ENCODE assay signal across 30 cellular contexts in genomic region chr12:49895773-49896172, GRCh38. TPM values are rescaled to one million over a fixed set of nuclear protein-coding genes. Genes with fewer than 3 reads are reported as not detected.
A peak's percentile ranks its signal among the peaks of the same experiment; 100 is the strongest.
DNase-seq lines count a peak whose midpoint lies in the region; ATAC-seq, FAIRE-seq and TF ChIP-seq lines count a peak whose summit lies in the region.
"Had no signal": no experiment of that assay in that cellular context is flagged by ENCODE, and none has a peak within 500 bp of the region (broad histone marks: within the 10 kb centered on the region; RNA-seq: fewer than 3 reads in every experiment).

No MANE protein-coding gene starts in this region.

- FAIRE-seq in kidney (lab: Jason Lieb, UNC), result no peak
- FAIRE-seq: astrocyte, G401.6 had no signal

- H3K14ac ChIP-seq in H9 (ENCODE audit: insufficient read depth, low read length), result no peak overlapping the region

- no peak overlapping the region for H4K91ac ChIP-seq in H9 (ENCODE audit: insufficient read length, low read depth, low read length)

- POLR2A ChIA-PET in WTC11 (lab: Charles Lee), result no interaction called here

- H3K18ac ChIP-seq in H9 (ENCODE audit: insufficient read length, low read depth, low read length), result no peak overlapping the region

- H4K8ac ChIP-seq in H9 (replicated peaks; ENCODE audit: insufficient read length, low read depth, low read length), result no peak overlapping the region

- TF ChIP-seq EP300 in transverse colon (IDR thresholded peaks at IDR 0.05; ENCODE audit: low read depth), result no peak

- no peak overlapping the region for H2BK120ac ChIP-seq in H9 (ENCODE audit: low read depth, low read length, poor library complexity, severe bottlenecking)

- no peak overlapping the region for H3K4me2 ChIP-seq in H9 (ENCODE audit: insufficient read depth, insufficient read length, low read length)

- H2AFZ ChIP-seq in H9 (ENCODE audit: low read length), result no peak overlapping the region

- H2BK15ac ChIP-seq in H9 (ENCODE audit: low read depth, low read length), result no peak overlapping the region

- no peak overlapping the region for H2BK12ac ChIP-seq in H9 (ENCODE audit: insufficient read length, low read depth, low read length)

- H3K36me3 Mint-ChIP-seq in H9 (ENCODE audit: insufficient read depth in 1 of 3, low read depth in 3 of 3), result no peaks in the 10 kb centered on the region
- H3K36me3 Mint-ChIP-seq in WTC11, result no peaks in the 10 kb centered on the region
- no peaks in the 10 kb centered on the region for H3K36me3 Mint-ChIP-seq in stimulated activated effector memory CD8-positive, alpha-beta T cell treated with anti-CD3 and anti-CD28 coated beads, Interleukin-12 subunit alpha, Interleukin-12 subunit beta, amount 100 ng/mL, for 72 hours
- H3K36me3 Mint-ChIP-seq in mesothelial cell of epicardium, result no peaks in the 10 kb centered on the region
- H3K36me3 Mint-ChIP-seq: immature natural killer cell, memory B cell had no signal

- H3K23ac ChIP-seq in H9 (ENCODE audit: insufficient read length, low read depth, low read length), result no peak overlapping the region

- no peaks in the 10 kb centered on the region for H3K27me3 ChIP-seq in H9 (ENCODE audit: insufficient read depth, low read length)
- no peaks in the 10 kb centered on the region for H3K27me3 ChIP-seq in BE2C
- H3K27me3 ChIP-seq in transverse colon, result no peaks in the 10 kb centered on the region
- H3K27me3 ChIP-seq: right lobe of liver, SJSA1, upper lobe of left lung had no signal

- peak; percentile 61 for ATAC-seq in WTC11
- no peak for ATAC-seq in stimulated activated effector memory CD8-positive, alpha-beta T cell treated with anti-CD3 and anti-CD28 coated beads, Interleukin-12 subunit alpha, Interleukin-12 subunit beta, amount 100 ng/mL, for 72 hours
- ATAC-seq: right lobe of liver had no signal

- H3K9me3 ChIP-seq in H9 (ENCODE audit: control insufficient read depth, low read depth, low read length) (no peaks in the 10 kb centered on the region), kidney (ENCODE audit: control insufficient read depth in 1 of 2, low read length in 2 of 2) (no peaks in the 10 kb centered on the region), BE2C (no peaks in the 10 kb centered on the region), transverse colon (no peaks in the 10 kb centered on the region)
- H3K9me3 ChIP-seq: esophagus muscularis mucosa, right lobe of liver, SJSA1, upper lobe of left lung had no signal

- H3K36me3 ChIP-seq in kidney (ENCODE audit: control insufficient read depth in 1 of 2, insufficient read depth in 2 of 2, low read length in 2 of 2), result no peaks in the 10 kb centered on the region
- H3K36me3 ChIP-seq in BE2C, result peaks cover 5% of the 10 kb centered on the region; the same call in 1 of the 2 replicates
- no peaks in the 10 kb centered on the region for H3K36me3 ChIP-seq in transverse colon
- H3K36me3 ChIP-seq: esophagus muscularis mucosa, right lobe of liver, SJSA1, upper lobe of left lung had no signal

- H3K9ac ChIP-seq in H9 (ENCODE audit: extremely low read depth, insufficient read length, low read length), result no peak overlapping the region
- H3K9ac ChIP-seq in kidney (ENCODE audit: low read length in 2 of 2), result no peak overlapping the region

- in situ Hi-C loops in transverse colon (cut with MboI; ENCODE audit: low pct_ligation_motif_present in 1 of 4, low pct_unique_long_range_greater_than_20kb in 1 of 4, low sequenced_read_pairs in 3 of 4), result no loop called here

- DNase-seq in H9 (no peak), WTC11 (ENCODE audit: low spot score) (no peak), kidney (peak; percentile 60), BE2C (no peak), transverse colon (no peak), mesothelial cell of epicardium (ENCODE audit: low spot score in 2 of 2, unreplicated experiment in 2 of 2) (no peak)
- no peak for DNase-seq in stimulated activated effector memory CD8-positive, alpha-beta T cell treated with anti-CD3 and anti-CD28 coated beads, Interleukin-12 subunit alpha, Interleukin-12 subunit beta, amount 100 ng/mL, for 72 hours (ENCODE audit: low spot score in 2 of 2)
- DNase-seq: activated B cell treated with CpG ODN at 0.5 μM for 24 hours; activated CD4-positive, alpha-beta T cell treated with anti-CD3 and anti-CD28 coated beads, Interleukin-2, amount 50 U/mL, for 1 hour; activated gamma-delta T cell treated with Interleukin-2 at 50 U/mL for 16 hours; activated T-cell treated with anti-CD3 and anti-CD28 coated beads, Interleukin-2, amount 50 U/mL, for 24 hours; DMS79; effector memory CD4-positive, alpha-beta T cell; foreskin melanocyte; immature natural killer cell; NCI-H1092; NCI-H1694; NCI-H446 treated with DMSO at 0.1 percent for 48 hours; NCI-H82; nephron progenitor cell; stimulated activated CD4-positive, alpha-beta T cell treated with anti-CD3 and anti-CD28 coated beads, Interleukin-2, amount 100 ng/mL, for 48 hours; upper lobe of left lung had no signal

- no peak overlapping the region for H3K56ac ChIP-seq in H9 (ENCODE audit: insufficient read length, low read depth, low read length)

- intact Hi-C loops in kidney (cut with DNase I) (no loop called here), transverse colon (cut with DNase I; ENCODE audit: low total_unique reads) (no loop called here)

- H3K27ac ChIP-seq in H9 (ENCODE audit: insufficient read length, low read depth, low read length) (no peak overlapping the region), kidney (ENCODE audit: low read depth in 2 of 2, low read length in 2 of 2) (no peak overlapping the region), transverse colon (no peak overlapping the region)
- H3K27ac ChIP-seq: coronary artery, esophagus muscularis mucosa, right lobe of liver, SJSA1, upper lobe of left lung had no signal

- no peaks in the 10 kb centered on the region for H3K23me2 ChIP-seq in H9 (ENCODE audit: insufficient read length, low read depth, low read length, poor library complexity, severe bottlenecking)

- no peaks in the 10 kb centered on the region for H3K79me1 ChIP-seq in H9 (ENCODE audit: insufficient read depth, low read depth, low read length, poor library complexity, severe bottlenecking)

- H3K9me3 Mint-ChIP-seq in H9, result no peaks in the 10 kb centered on the region; a peak in 1 of 5 replicates
- no peaks in the 10 kb centered on the region for H3K9me3 Mint-ChIP-seq in WTC11
- no peaks in the 10 kb centered on the region for H3K9me3 Mint-ChIP-seq in stimulated activated effector memory CD8-positive, alpha-beta T cell treated with anti-CD3 and anti-CD28 coated beads, Interleukin-12 subunit alpha, Interleukin-12 subunit beta, amount 100 ng/mL, for 72 hours
- no peaks in the 10 kb centered on the region for H3K9me3 Mint-ChIP-seq in mesothelial cell of epicardium
- H3K9me3 Mint-ChIP-seq: activated B cell treated with CpG ODN at 0.5 μM for 24 hours; activated T-cell treated with anti-CD3 and anti-CD28 coated beads, Interleukin-2, amount 50 U/mL, for 24 hours; immature natural killer cell; memory B cell; nephron progenitor cell had no signal

- TF ChIP-seq CTCF in H9 (conservative IDR thresholded peaks at IDR 0.05), result peak; percentile 42
- no peak for TF ChIP-seq CTCF in WTC11 (IDR thresholded peaks at IDR 0.05)
- no peak for TF ChIP-seq CTCF in kidney (IDR thresholded peaks at IDR 0.05; ENCODE audit: borderline replicate concordance, extremely low read depth, insufficient read depth)
- TF ChIP-seq CTCF in BE2C (IDR thresholded peaks at IDR 0.05; ENCODE audit: low read depth, low read length), result no peak
- TF ChIP-seq CTCF in transverse colon (IDR thresholded peaks at IDR 0.05), result no peak
- no peak for TF ChIP-seq CTCF in mesothelial cell of epicardium (IDR thresholded peaks at IDR 0.05; ENCODE audit: unreplicated experiment)

- no peak for TF ChIP-seq POLR2A in transverse colon (IDR thresholded peaks at IDR 0.05)

- no peak overlapping the region for H3K4ac ChIP-seq in H9 (ENCODE audit: low read depth, low read length)

- no peak overlapping the region for H2AK5ac ChIP-seq in H9 (ENCODE audit: insufficient read length, low read length)

- H3K4me1 ChIP-seq in H9 (ENCODE audit: insufficient read depth, low read length) (no peaks in the 10 kb centered on the region; the same call in 1 of the 2 replicates), kidney (ENCODE audit: control insufficient read depth in 1 of 2, insufficient read depth in 1 of 2, low read depth in 1 of 2, low read length in 2 of 2) (peaks cover 2 to 5% of the 10 kb centered on the region in 2 donors), BE2C (peaks cover 14% of the 10 kb centered on the region), transverse colon (peaks cover 0 to 14% (median 0%) of the 10 kb centered on the region in 4 donors)
- H3K4me1 ChIP-seq: esophagus muscularis mucosa, right lobe of liver, SJSA1, upper lobe of left lung had no signal

- H2BK5ac ChIP-seq in H9 (ENCODE audit: insufficient read length, low read length), result no peak overlapping the region

- H3K27ac Mint-ChIP-seq in H9 (no peak overlapping the region), WTC11 (no peak overlapping the region), mesothelial cell of epicardium (no peak overlapping the region)
- peak overlapping the region; percentile 51 for H3K27ac Mint-ChIP-seq in stimulated activated effector memory CD8-positive, alpha-beta T cell treated with anti-CD3 and anti-CD28 coated beads, Interleukin-12 subunit alpha, Interleukin-12 subunit beta, amount 100 ng/mL, for 72 hours
- H3K27ac Mint-ChIP-seq: activated B cell treated with CpG ODN at 0.5 μM for 24 hours; activated T-cell treated with anti-CD3 and anti-CD28 coated beads, Interleukin-2, amount 50 U/mL, for 24 hours; immature natural killer cell; memory B cell; nephron progenitor cell had no signal

- no peak overlapping the region for H3T11ph ChIP-seq in H9 (ENCODE audit: low read length)

- WGBS in H9 (ENCODE audit: extremely low coverage, insufficient read length, low lambda C conversion rate), result no CpG with 5 or more reads among the region's 9 CpGs
- WGBS in transverse colon (ENCODE audit: low coverage in 1 of 2), 2 donors, result 78 to 88% methylated on average over 7 to 8 of the region's 9 CpGs

- H2BK20ac ChIP-seq in H9 (ENCODE audit: low read depth, low read length, poor library complexity, severe bottlenecking), result no peak overlapping the region

- peaks cover 23 to 30% of the 10 kb centered on the region in 2 experiments for H3K4me1 Mint-ChIP-seq in H9
- H3K4me1 Mint-ChIP-seq in WTC11, result peaks cover 12% of the 10 kb centered on the region
- H3K4me1 Mint-ChIP-seq in stimulated activated effector memory CD8-positive, alpha-beta T cell treated with anti-CD3 and anti-CD28 coated beads, Interleukin-12 subunit alpha, Interleukin-12 subunit beta, amount 100 ng/mL, for 72 hours, result peaks cover 19% of the 10 kb centered on the region
- peaks cover 15% of the 10 kb centered on the region for H3K4me1 Mint-ChIP-seq in mesothelial cell of epicardium
- H3K4me1 Mint-ChIP-seq: immature natural killer cell had no signal

- H3K4me3 ChIP-seq in kidney (ENCODE audit: low read length in 2 of 2) (no peak overlapping the region), BE2C (ENCODE audit: low read depth, low read length) (no peak overlapping the region), transverse colon (no peak overlapping the region)
- H3K4me3 ChIP-seq: coronary artery, esophagus muscularis mucosa, right lobe of liver, SJSA1, upper lobe of left lung had no signal

- no peaks in the 10 kb centered on the region for H3K79me2 ChIP-seq in H9 (ENCODE audit: insufficient read depth, low read length)

- CTCF ChIA-PET in WTC11 (lab: Charles Lee), result interaction anchor here (1.1 to 4.5 kb wide), 4 partner anchors 13 to 143 kb away, joined by 3 to 22 read pairs (median 6); no protein-coding TSS in a partner anchor

- no peak overlapping the region for H3K4me3 Mint-ChIP-seq in H9
- no peak overlapping the region for H3K4me3 Mint-ChIP-seq in WTC11
- H3K4me3 Mint-ChIP-seq in stimulated activated effector memory CD8-positive, alpha-beta T cell treated with anti-CD3 and anti-CD28 coated beads, Interleukin-12 subunit alpha, Interleukin-12 subunit beta, amount 100 ng/mL, for 72 hours, result no peak overlapping the region
- no peak overlapping the region for H3K4me3 Mint-ChIP-seq in mesothelial cell of epicardium
- H3K4me3 Mint-ChIP-seq: activated B cell treated with CpG ODN at 0.5 μM for 24 hours; activated T-cell treated with anti-CD3 and anti-CD28 coated beads, Interleukin-2, amount 50 U/mL, for 24 hours; immature natural killer cell; memory B cell; nephron progenitor cell had no signal

- H4K20me1 ChIP-seq in H9 (ENCODE audit: control insufficient read depth, insufficient read depth, insufficient read length), result no peaks in the 10 kb centered on the region

- no peak overlapping the region for H4K5ac ChIP-seq in H9 (ENCODE audit: insufficient read length, low read depth, low read length)

- peaks cover 58% of the 10 kb centered on the region for H3K27me3 Mint-ChIP-seq in H9 (ENCODE audit: low read depth)
- H3K27me3 Mint-ChIP-seq in WTC11 (ENCODE audit: low read depth), result peaks cover 7% of the 10 kb centered on the region; the same call in 1 of the 2 replicates
- peaks cover 13% of the 10 kb centered on the region for H3K27me3 Mint-ChIP-seq in mesothelial cell of epicardium (ENCODE audit: low read depth)
- H3K27me3 Mint-ChIP-seq: activated T-cell treated with anti-CD3 and anti-CD28 coated beads, Interleukin-2, amount 50 U/mL, for 24 hours had no signal

RNA-seq across cellular contexts. Expression of gene FAIM2, which starts 7.9 kb away (rescaled TPM):
- total RNA-seq in H9 (2021) (0.22 and 0.42 TPM in 2 replicates), WTC11 (2021) (0.18 to 0.30 TPM (median 0.22 TPM) in 3 replicates), kidney (5.5 TPM), transverse colon (1 to 10 TPM; 1.5 to 2.8 (median 2.5) TPM), mesothelial cell of epicardium (0.13 to 0.47 TPM (median 0.29 TPM) in 3 replicates)
- 1.3 TPM for polyA plus RNA-seq in kidney (ENCODE audit: insufficient read depth, low read depth, low replicate concordance)
- polyA plus RNA-seq in BE2C (2012; ENCODE audit: insufficient read depth, insufficient read length, low read depth), result 226 TPM
- total RNA-seq: activated B cell treated with CpG ODN at 0.5 μM for 24 hours, SJSA1 had no signal

RNA-seq across cellular contexts. Expression of gene BCDIN3D, which starts 52.9 kb away (rescaled TPM):
- 3.3 and 3.5 TPM in 2 replicates for total RNA-seq in H9 (2021)
- total RNA-seq in WTC11 (2021), result 1.6 to 3.2 TPM (median 2.4 TPM) in 3 replicates
- 5.1 TPM for total RNA-seq in kidney
- polyA plus RNA-seq in kidney (ENCODE audit: insufficient read depth, low read depth, low replicate concordance), result 4.6 TPM
- polyA plus RNA-seq in BE2C (2012; ENCODE audit: insufficient read depth, insufficient read length, low read depth), result 10.0 TPM
- total RNA-seq in transverse colon, result 1 to 10 TPM in 3 of 4 donors, under 1 TPM in 1; 0.20 to 2.4 (median 2.0) TPM
- total RNA-seq in mesothelial cell of epicardium, result 5.3 to 5.7 TPM (median 5.6 TPM) in 3 replicates

RNA-seq across cellular contexts. Expression of gene AQP2, which starts 54.8 kb away (rescaled TPM):
- total RNA-seq in H9 (2021), result not detected in 2 replicates
- total RNA-seq in WTC11 (2021), result not detected in 3 replicates
- total RNA-seq in kidney, result 122 TPM
- polyA plus RNA-seq in kidney (ENCODE audit: insufficient read depth, low read depth, low replicate concordance), result 666 TPM
- 2.5 TPM for polyA plus RNA-seq in BE2C (2012; ENCODE audit: insufficient read depth, insufficient read length, low read depth)
- not detected for total RNA-seq in transverse colon
- total RNA-seq in mesothelial cell of epicardium, result not detected in 3 replicates
- total RNA-seq: activated B cell treated with CpG ODN at 0.5 μM for 24 hours, astrocyte, cardiac septum, esophagus muscularis mucosa, right lobe of liver, SJSA1 had no signal
- polyA plus RNA-seq: immature natural killer cell had no signal

Comparison
In these comparisons a context has a peak if more than half of its experiments do, and no peak if none do; other contexts are left out.
1. RNA of gene AQP2, which starts 54.8 kb away (total RNA-seq): 122 TPM in kidney (single experiment); not detected in H9, not detected in WTC11, not detected in transverse colon and not detected in mesothelial cell of epicardium; every median in the first group is over 100 times any median in the second.